14 cellular contexts compared by ENCODE assay signal in the genomic region with DNA sequence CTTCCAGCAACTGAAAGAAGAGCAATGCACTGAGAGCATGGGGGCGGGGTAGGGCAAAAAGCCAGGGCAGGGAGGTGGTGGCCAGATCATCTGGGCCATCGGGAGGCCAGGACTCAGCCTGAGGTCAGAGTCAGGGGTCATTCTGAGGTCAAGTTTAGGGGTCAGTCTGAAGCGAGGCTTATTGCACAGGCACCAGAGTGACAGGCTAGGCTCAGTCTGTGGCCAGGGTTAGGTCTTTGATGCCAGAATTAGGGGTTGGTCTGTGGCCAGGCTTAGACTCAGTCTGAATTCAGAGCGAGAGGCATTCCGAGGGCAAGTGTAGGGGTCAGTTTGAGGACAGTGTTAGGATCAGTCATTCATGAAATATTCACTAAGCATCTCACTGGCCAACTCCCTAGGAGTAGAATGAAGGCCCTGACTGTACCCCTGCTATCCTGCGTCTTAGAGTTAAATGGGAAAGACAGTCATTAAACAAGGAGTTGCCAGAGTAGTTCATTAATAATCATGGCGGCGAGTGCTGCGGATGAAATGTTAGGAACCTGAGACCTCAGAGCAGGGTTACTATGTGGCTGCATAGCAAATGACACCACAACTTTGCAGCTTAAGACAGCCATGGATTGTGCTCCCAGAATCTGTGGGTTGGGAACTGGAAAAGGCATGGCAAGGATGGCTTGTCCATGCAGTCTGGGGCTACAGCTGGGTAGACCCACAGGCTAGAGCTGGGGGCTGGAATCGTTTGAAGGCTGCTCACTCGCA.
DNase-seq lines count a peak whose midpoint lies in the region; ATAC-seq, FAIRE-seq and TF ChIP-seq lines count a peak whose summit lies in the region.
"Had no signal": no experiment of that assay in that cellular context is flagged by ENCODE, and none has a peak within 500 bp of the region (broad histone marks: within the 10 kb centered on the region; RNA-seq: fewer than 3 reads in every experiment).

No MANE protein-coding gene starts in this region.

- H3K4me3 ChIP-seq in choroid plexus epithelial cell (ENCODE audit: low read depth, low read length) = no peak overlapping the region
- H3K4me3 ChIP-seq: suprapubic skin had no signal

- CTCF ChIA-PET in activated CD8-positive, alpha-beta T cell treated with anti-CD3 and anti-CD28 coated beads, Interleukin-2, amount 10 ng/mL, durations not matched to agents 7 days and 5 days (lab: Charles Lee) = no interaction called here
- CTCF ChIA-PET in activated CD8-positive, alpha-beta T cell treated with anti-CD3 and anti-CD28 coated beads for 36 hours (lab: Charles Lee) = no interaction called here

- no peaks in the 10 kb centered on the region for H3K36me3 Mint-ChIP-seq in activated CD8-positive, alpha-beta T cell treated with anti-CD3 and anti-CD28 coated beads, Interleukin-2, amount 10 ng/mL, durations not matched to agents 7 days and 5 days (ENCODE audit: low read depth)
- H3K36me3 Mint-ChIP-seq in activated CD8-positive, alpha-beta T cell treated with anti-CD3 and anti-CD28 coated beads for 36 hours (ENCODE audit: low read depth) = no peaks in the 10 kb centered on the region
- H3K36me3 Mint-ChIP-seq: brain had no signal

- no peaks in the 10 kb centered on the region for H3K27me3 Mint-ChIP-seq in activated CD8-positive, alpha-beta T cell treated with anti-CD3 and anti-CD28 coated beads, Interleukin-2, amount 10 ng/mL, durations not matched to agents 7 days and 5 days (ENCODE audit: low read depth)
- peaks cover 6% of the 10 kb centered on the region for H3K27me3 Mint-ChIP-seq in activated CD8-positive, alpha-beta T cell treated with anti-CD3 and anti-CD28 coated beads for 36 hours

- H3K4me1 Mint-ChIP-seq in activated CD8-positive, alpha-beta T cell treated with anti-CD3 and anti-CD28 coated beads, Interleukin-2, amount 10 ng/mL, durations not matched to agents 7 days and 5 days (ENCODE audit: low read depth) = no peaks in the 10 kb centered on the region
- H3K4me1 Mint-ChIP-seq in activated CD8-positive, alpha-beta T cell treated with anti-CD3 and anti-CD28 coated beads for 36 hours (ENCODE audit: low read depth) = no peaks in the 10 kb centered on the region

- H3K27ac Mint-ChIP-seq in activated CD8-positive, alpha-beta T cell treated with anti-CD3 and anti-CD28 coated beads, Interleukin-2, amount 10 ng/mL, durations not matched to agents 7 days and 5 days = no peak overlapping the region
- H3K27ac Mint-ChIP-seq in activated CD8-positive, alpha-beta T cell treated with anti-CD3 and anti-CD28 coated beads for 36 hours = no peak overlapping the region
- H3K27ac Mint-ChIP-seq: brain had no signal

- TF ChIP-seq CTCF in activated CD8-positive, alpha-beta T cell treated with anti-CD3 and anti-CD28 coated beads for 36 hours (IDR thresholded peaks at IDR 0.05) = no peak
- TF ChIP-seq CTCF in choroid plexus epithelial cell (conservative IDR thresholded peaks at IDR 0.05; ENCODE audit: low read depth, low read length) = no peak

- no peak for FAIRE-seq in urothelium cell line (lab: Jason Lieb, UNC)
- FAIRE-seq: A204.1 had no signal

- H3K9me3 Mint-ChIP-seq in activated CD8-positive, alpha-beta T cell treated with anti-CD3 and anti-CD28 coated beads, Interleukin-2, amount 10 ng/mL, durations not matched to agents 7 days and 5 days (ENCODE audit: insufficient read depth) = no peaks in the 10 kb centered on the region
- no peaks in the 10 kb centered on the region for H3K9me3 Mint-ChIP-seq in activated CD8-positive, alpha-beta T cell treated with anti-CD3 and anti-CD28 coated beads for 36 hours

- H3K4me3 Mint-ChIP-seq in activated CD8-positive, alpha-beta T cell treated with anti-CD3 and anti-CD28 coated beads, Interleukin-2, amount 10 ng/mL, durations not matched to agents 7 days and 5 days = no peak overlapping the region
- H3K4me3 Mint-ChIP-seq in activated CD8-positive, alpha-beta T cell treated with anti-CD3 and anti-CD28 coated beads for 36 hours = no peak overlapping the region
- H3K4me3 Mint-ChIP-seq: brain had no signal

- ATAC-seq in activated CD8-positive, alpha-beta T cell treated with anti-CD3 and anti-CD28 coated beads, Interleukin-2, amount 10 ng/mL, durations not matched to agents 7 days and 5 days = no peak
- ATAC-seq in activated CD8-positive, alpha-beta T cell treated with anti-CD3 and anti-CD28 coated beads for 36 hours = no peak
- ATAC-seq in HG02885 (IDR thresholded peaks at IDR 0.05; ENCODE audit: poor library complexity, unreplicated experiment) = no peak
- ATAC-seq in HG03095 (IDR thresholded peaks at IDR 0.05; ENCODE audit: unreplicated experiment) = no peak

- intact Hi-C loops in activated CD8-positive, alpha-beta T cell treated with anti-CD3 and anti-CD28 coated beads for 36 hours (cut with micrococcal nuclease) = no loop called here

- DNase-seq in activated CD8-positive, alpha-beta T cell treated with anti-CD3 and anti-CD28 coated beads, Interleukin-2, amount 10 ng/mL, durations not matched to agents 7 days and 5 days = peak; percentile 3
- DNase-seq in activated CD8-positive, alpha-beta T cell treated with anti-CD3 and anti-CD28 coated beads for 36 hours = no peak
- peak; percentile 46 for DNase-seq in choroid plexus epithelial cell (ENCODE audit: low read depth)
- DNase-seq in iris pigment epithelial cell (ENCODE audit: low read depth) = peak; percentile 61
- DNase-seq in urothelium cell line (ENCODE audit: low spot score) = peak; percentile 31
- DNase-seq in NCI-H2107 treated with DMSO at 0.1 percent for 48 hours (lab: John Stamatoyannopoulos, UW; ENCODE audit: unreplicated experiment) = no peak
- DNase-seq: activated gamma-delta T cell treated with Interleukin-2 at 50 U/mL for 16 hours, NCI-H1694 treated with DMSO at 0.1 percent for 48 hours, NCI-H774 had no signal

- POLR2A ChIA-PET in activated CD8-positive, alpha-beta T cell treated with anti-CD3 and anti-CD28 coated beads, Interleukin-2, amount 10 ng/mL, durations not matched to agents 7 days and 5 days (lab: Charles Lee) = no interaction called here
- POLR2A ChIA-PET in activated CD8-positive, alpha-beta T cell treated with anti-CD3 and anti-CD28 coated beads for 36 hours (lab: Charles Lee) = no interaction called here

Comparison
In these comparisons a context has a peak if more than half of its experiments do, and no peak if none do; other contexts are left out.
1. DNase-seq: peak in activated CD8-positive, alpha-beta T cell treated with anti-CD3 and anti-CD28 coated beads, Interleukin-2, amount 10 ng/mL, durations not matched to agents 7 days and 5 days (single experiment), choroid plexus epithelial cell (single experiment), iris pigment epithelial cell (single experiment) and urothelium cell line (single experiment); none in activated CD8-positive, alpha-beta T cell treated with anti-CD3 and anti-CD28 coated beads for 36 hours (single experiment) and NCI-H2107 treated with DMSO at 0.1 percent for 48 hours (single experiment).